In genomic region chr19:48876035-48876981, GRCh38 we compare ENCODE assay signal across 8 cellular contexts. TPM values are rescaled to one million over a fixed set of nuclear protein-coding genes. Genes with fewer than 3 reads are reported as not detected.
DNase-seq lines count a peak whose midpoint lies in the region; ATAC-seq and TF ChIP-seq lines count a peak whose summit lies in the region.
"Not testable (repeated sequence)": the region's sequence is repeated elsewhere in the genome, so short reads cannot be mapped to it uniquely, and the experiment has no call there.

No MANE protein-coding gene starts in this region.

- not testable (repeated sequence) for H3K9me3 ChIP-seq in CD4-positive, CD25-positive, alpha-beta regulatory T cell (ENCODE audit: control insufficient read depth in 2 of 2, low read length in 2 of 2); hepatocyte (ENCODE audit: low read depth); osteoblast (ENCODE audit: low read depth, low read length); stomach smooth muscle (ENCODE audit: control insufficient read depth in 2 of 2, low read length in 2 of 2)

- H4K20me1 ChIP-seq in hepatocyte (ENCODE audit: insufficient read depth, poor library complexity, severe bottlenecking), result peaks cover 33% of the 10 kb centered on the region
- H4K20me1 ChIP-seq in osteoblast (ENCODE audit: insufficient read depth, low read length), result peaks cover 52% of the 10 kb centered on the region

- peak in 2 of 3 donors; percentile 52 to 72 for DNase-seq in CD4-positive, CD25-positive, alpha-beta regulatory T cell
- DNase-seq in T-helper 1 cell, result peak in 3 of 5 donors; percentile 33 to 43 (median 42)
- peak; percentile 67 to 78 for DNase-seq in activated T-cell treated with anti-CD3 and anti-CD28 coated beads, Interleukin-2, amount 50 U/mL, for 72 hours
- DNase-seq in coronary artery (ENCODE audit: low spot score), result peak; percentile 62
- DNase-seq in hepatocyte (ENCODE audit: low spot score), result peak; percentile 54
- not testable (repeated sequence) for DNase-seq in osteoblast (ENCODE audit: insufficient read length, low spot score, missing footprints)

- H3K27ac ChIP-seq in CD4-positive, CD25-positive, alpha-beta regulatory T cell (ENCODE audit: insufficient read depth, low read length, poor library complexity, severe bottlenecking), result peak overlapping the region; percentile 100
- H3K27ac ChIP-seq in coronary artery (peak overlapping the region; percentile 99), hepatocyte (peak overlapping the region; percentile 99), osteoblast (ENCODE audit: low read depth, low read length) (peak overlapping the region; percentile 99), stomach smooth muscle (ENCODE audit: low read length) (peak overlapping the region; percentile 55)

- H3K79me2 ChIP-seq in hepatocyte (peaks cover 52% of the 10 kb centered on the region), osteoblast (ENCODE audit: insufficient read depth, low read length) (peaks cover 43% of the 10 kb centered on the region)

- H3K36me3 Mint-ChIP-seq in CD4-positive, CD25-positive, alpha-beta regulatory T cell, result peaks cover 31% of the 10 kb centered on the region
- H3K36me3 Mint-ChIP-seq in IgD-negative memory B cell, result peaks cover 18% of the 10 kb centered on the region
- peaks cover 37 to 58% of the 10 kb centered on the region in 2 donors for H3K36me3 Mint-ChIP-seq in activated T-cell treated with anti-CD3 and anti-CD28 coated beads, Interleukin-2, amount 50 U/mL, for 72 hours (ENCODE audit: insufficient read depth in 2 of 2)

- not testable (repeated sequence) for H3K9ac ChIP-seq in stomach smooth muscle (ENCODE audit: low read length in 2 of 2)

- H3K4me1 ChIP-seq in CD4-positive, CD25-positive, alpha-beta regulatory T cell (ENCODE audit: control insufficient read depth, insufficient read depth, low read length, poor library complexity, severe bottlenecking), result peaks cover 42% of the 10 kb centered on the region
- H3K4me1 ChIP-seq in hepatocyte (ENCODE audit: insufficient read depth) (peaks cover 23% of the 10 kb centered on the region), osteoblast (ENCODE audit: insufficient read depth, low read length) (peaks cover 28% of the 10 kb centered on the region), stomach smooth muscle (ENCODE audit: control insufficient read depth, insufficient read depth, low read length) (peaks cover 34% of the 10 kb centered on the region)

- H3K4me1 Mint-ChIP-seq in CD4-positive, CD25-positive, alpha-beta regulatory T cell, result peaks cover 11 to 54% (median 42%) of the 10 kb centered on the region in 4 donors
- peaks cover 37 to 47% (median 40%) of the 10 kb centered on the region in 3 donors for H3K4me1 Mint-ChIP-seq in IgD-negative memory B cell
- H3K4me1 Mint-ChIP-seq in activated T-cell treated with anti-CD3 and anti-CD28 coated beads, Interleukin-2, amount 50 U/mL, for 72 hours (ENCODE audit: low read depth), result peaks cover 42% of the 10 kb centered on the region

- peaks cover 21% of the 10 kb centered on the region for H3K27me3 Mint-ChIP-seq in CD4-positive, CD25-positive, alpha-beta regulatory T cell
- H3K27me3 Mint-ChIP-seq in IgD-negative memory B cell; activated T-cell treated with anti-CD3 and anti-CD28 coated beads, Interleukin-2, amount 50 U/mL, for 72 hours (ENCODE audit: low read depth): not testable (repeated sequence)

- peak overlapping the region; percentile 100 for H3K4me3 ChIP-seq in CD4-positive, CD25-positive, alpha-beta regulatory T cell (ENCODE audit: low read depth, low read length)
- H3K4me3 ChIP-seq in coronary artery (peak overlapping the region; percentile 92), hepatocyte (peak overlapping the region; percentile 58), osteoblast (ENCODE audit: insufficient read depth, low read length) (peak overlapping the region; percentile 90), stomach smooth muscle (ENCODE audit: low read length in 2 of 2) (peak overlapping the region in 1 of 2 donors; percentile 100)

- H3K4me3 Mint-ChIP-seq in CD4-positive, CD25-positive, alpha-beta regulatory T cell, result peak overlapping the region; percentile 35 to 99 (median 98)
- peak overlapping the region; percentile 95 to 100 (median 100) for H3K4me3 Mint-ChIP-seq in IgD-negative memory B cell
- peak overlapping the region; percentile 98 to 99 for H3K4me3 Mint-ChIP-seq in activated T-cell treated with anti-CD3 and anti-CD28 coated beads, Interleukin-2, amount 50 U/mL, for 72 hours

- peaks cover 26% of the 10 kb centered on the region for H3K36me3 ChIP-seq in CD4-positive, CD25-positive, alpha-beta regulatory T cell (ENCODE audit: control insufficient read depth, insufficient read depth, low read length)
- not testable (repeated sequence) for H3K36me3 ChIP-seq in hepatocyte (replicated peaks; ENCODE audit: insufficient read depth, low read depth)
- H3K36me3 ChIP-seq in osteoblast (ENCODE audit: insufficient read depth, low read length), result peaks cover 46% of the 10 kb centered on the region
- H3K36me3 ChIP-seq in stomach smooth muscle (ENCODE audit: control insufficient read depth in 2 of 2, insufficient read depth in 2 of 2, low read length in 2 of 2), result peaks cover 16 to 24% of the 10 kb centered on the region in 2 donors

- not testable (repeated sequence) for H2AFZ ChIP-seq in hepatocyte; osteoblast (ENCODE audit: low read length)

- peak overlapping the region; percentile 97 to 100 (median 99) for H3K27ac Mint-ChIP-seq in CD4-positive, CD25-positive, alpha-beta regulatory T cell
- peak overlapping the region; percentile 96 to 100 (median 100) for H3K27ac Mint-ChIP-seq in IgD-negative memory B cell
- H3K27ac Mint-ChIP-seq in activated T-cell treated with anti-CD3 and anti-CD28 coated beads, Interleukin-2, amount 50 U/mL, for 72 hours, result peak overlapping the region; percentile 96

- H3K9me2 ChIP-seq in hepatocyte (replicated peaks; ENCODE audit: insufficient read depth), result not testable (repeated sequence)

- ATAC-seq in CD4-positive, CD25-positive, alpha-beta regulatory T cell (ENCODE audit: low read depth in 2 of 2); activated T-cell treated with anti-CD3 and anti-CD28 coated beads, Interleukin-2, amount 50 U/mL, for 72 hours (replicated peaks in 1 of 2): not testable (repeated sequence)

- peak overlapping the region; percentile 84 for H3K4me2 ChIP-seq in hepatocyte
- peak overlapping the region; percentile 100 for H3K4me2 ChIP-seq in osteoblast (ENCODE audit: insufficient read depth, low read length)

- WGBS in hepatocyte (ENCODE audit: low lambda C conversion rate, missing lambda C conversion rate), result 73% methylated on average over 29 of the region's 30 CpGs

- not testable (repeated sequence) for TF ChIP-seq CTCF in coronary artery (IDR thresholded peaks at IDR 0.05); hepatocyte (IDR thresholded peaks at IDR 0.05; ENCODE audit: poor library complexity); osteoblast (IDR thresholded peaks at IDR 0.05; ENCODE audit: extremely low read depth, low read depth, low read length)

- H3K9me3 Mint-ChIP-seq in CD4-positive, CD25-positive, alpha-beta regulatory T cell; IgD-negative memory B cell; activated T-cell treated with anti-CD3 and anti-CD28 coated beads, Interleukin-2, amount 50 U/mL, for 72 hours: not testable (repeated sequence)

- not testable (repeated sequence) for H3K27me3 ChIP-seq in CD4-positive, CD25-positive, alpha-beta regulatory T cell (ENCODE audit: control insufficient read depth, insufficient read depth, low read length); hepatocyte; osteoblast (ENCODE audit: insufficient read depth, low read length); stomach smooth muscle (ENCODE audit: control insufficient read depth in 1 of 2, insufficient read depth in 2 of 2, low read length in 2 of 2)

RNA-seq across cellular contexts. Expression of gene PPP1R15A, which starts 4.1 kb away (rescaled TPM):
- 840 TPM for total RNA-seq in CD4-positive, CD25-positive, alpha-beta regulatory T cell
- 10 to 100 TPM; 39.1 to 65.6 (median 52.4) TPM for polyA plus RNA-seq in CD4-positive, CD25-positive, alpha-beta regulatory T cell
- polyA plus RNA-seq in IgD-negative memory B cell, result 558 TPM
- total RNA-seq in activated T-cell treated with anti-CD3 and anti-CD28 coated beads, Interleukin-2, amount 50 U/mL, for 72 hours, result 100 to 1,000 TPM; 130 to 153 TPM
- 67.1 and 83.1 TPM in 2 replicates for total RNA-seq in hepatocyte
- 172 and 218 TPM in 2 replicates for polyA plus RNA-seq in hepatocyte
- total RNA-seq in osteoblast, result 70.4 and 84.0 TPM in 2 replicates

RNA-seq across cellular contexts. Expression of gene PLEKHA4, which starts 7.9 kb away (rescaled TPM):
- total RNA-seq in CD4-positive, CD25-positive, alpha-beta regulatory T cell, result 2.8 TPM
- polyA plus RNA-seq in CD4-positive, CD25-positive, alpha-beta regulatory T cell, result 1 to 10 TPM in 3 of 4 donors, under 1 TPM in 1; 0.84 to 4.6 (median 1.7) TPM
- polyA plus RNA-seq in IgD-negative memory B cell (3.2 TPM), hepatocyte (15.1 and 25.8 TPM in 2 replicates)
- total RNA-seq in activated T-cell treated with anti-CD3 and anti-CD28 coated beads, Interleukin-2, amount 50 U/mL, for 72 hours, result 10 to 100 TPM; 16.2 to 24.5 TPM
- total RNA-seq in hepatocyte (7.3 and 8.3 TPM in 2 replicates), osteoblast (21.4 and 28.6 TPM in 2 replicates)

RNA-seq across cellular contexts. Expression of gene TULP2, which starts 22.2 kb away (rescaled TPM):
- not detected for total RNA-seq in CD4-positive, CD25-positive, alpha-beta regulatory T cell
- not detected for polyA plus RNA-seq in CD4-positive, CD25-positive, alpha-beta regulatory T cell
- polyA plus RNA-seq in IgD-negative memory B cell (not detected), hepatocyte (not detected in 2 replicates)
- total RNA-seq in activated T-cell treated with anti-CD3 and anti-CD28 coated beads, Interleukin-2, amount 50 U/mL, for 72 hours, result 1 to 10 TPM in 1 of 2 donors, under 1 TPM in 1; 0.79 to 3.3 TPM
- total RNA-seq in hepatocyte (not detected in 2 replicates), osteoblast (not detected in 2 replicates)

RNA-seq across cellular contexts. Expression of gene NUCB1, which starts 23.8 kb away (rescaled TPM):
- 133 TPM for total RNA-seq in CD4-positive, CD25-positive, alpha-beta regulatory T cell
- polyA plus RNA-seq in CD4-positive, CD25-positive, alpha-beta regulatory T cell, result 10 to 100 TPM; 72.8 to 99.3 (median 86.4) TPM
- polyA plus RNA-seq in IgD-negative memory B cell (103 TPM), hepatocyte (332 and 339 TPM in 2 replicates)
- 100 to 1,000 TPM; 168 to 183 TPM for total RNA-seq in activated T-cell treated with anti-CD3 and anti-CD28 coated beads, Interleukin-2, amount 50 U/mL, for 72 hours
- total RNA-seq in hepatocyte (233 and 283 TPM in 2 replicates), osteoblast (242 and 300 TPM in 2 replicates)

RNA-seq across cellular contexts. Expression of gene HSD17B14, which starts 40.0 kb away (rescaled TPM):
- total RNA-seq in CD4-positive, CD25-positive, alpha-beta regulatory T cell, result 0.49 TPM
- polyA plus RNA-seq in CD4-positive, CD25-positive, alpha-beta regulatory T cell, result 1 to 10 TPM in 1 of 4 donors, under 1 TPM in 3; 0.29 to 2.0 (median 0.61) TPM
- 1.2 TPM for polyA plus RNA-seq in IgD-negative memory B cell
- 1 to 10 TPM; 2.0 to 3.2 TPM for total RNA-seq in activated T-cell treated with anti-CD3 and anti-CD28 coated beads, Interleukin-2, amount 50 U/mL, for 72 hours
- total RNA-seq in hepatocyte, result 64.1 and 67.6 TPM in 2 replicates
- 91.9 and 107 TPM in 2 replicates for polyA plus RNA-seq in hepatocyte
- total RNA-seq in osteoblast, result 1.8 and 2.1 TPM in 2 replicates
